In genomic region chr1:93878501-93878888, GRCh38 we compare ENCODE assay signal across 8 cellular contexts. TPM values are rescaled to one million over a fixed set of nuclear protein-coding genes. Genes with fewer than 3 reads are reported as not detected.
DNase-seq lines count a peak whose midpoint lies in the region; ATAC-seq and TF ChIP-seq lines count a peak whose summit lies in the region.

No MANE protein-coding gene starts in this region.

- H3K9ac ChIP-seq in iPS-15b (ENCODE audit: low read depth, low read length), result peak overlapping the region; percentile 56
- H3K9ac ChIP-seq in smooth muscle cell (ENCODE audit: low read depth), result peak overlapping the region; percentile 90

- DNase-seq in AG08396 (ENCODE audit: low spot score) (peak; percentile 30), T-helper 1 cell (peak; percentile 28 to 61 (median 50)), amniotic stem cell (lab: John Stamatoyannopoulos, UW) (peak; percentile 5), smooth muscle cell (lab: John Stamatoyannopoulos, UW; ENCODE audit: unreplicated experiment) (peak; percentile 1), NCI-H146 treated with DMSO at 0.1 percent for 48 hours (lab: John Stamatoyannopoulos, UW; ENCODE audit: unreplicated experiment) (no peak)

- peak overlapping the region; percentile 81 for H3K4me2 ChIP-seq in smooth muscle cell

- ATAC-seq in GM19023 (IDR thresholded peaks at IDR 0.05; ENCODE audit: unreplicated experiment) (peak; percentile 60), HG03280 (IDR thresholded peaks at IDR 0.05; ENCODE audit: unreplicated experiment) (peak; percentile 63)

- H3K36me3 ChIP-seq in iPS-15b (ENCODE audit: control insufficient read depth, insufficient read depth, low read length) (peaks cover 9% of the 10 kb centered on the region), smooth muscle cell (ENCODE audit: low read depth) (peaks cover 5% of the 10 kb centered on the region)

- peak overlapping the region; percentile 65 for H3K4me3 ChIP-seq in iPS-15b (ENCODE audit: low read depth, low read length)
- H3K4me3 ChIP-seq in smooth muscle cell, result peak overlapping the region; percentile 73

- peak overlapping the region; percentile 63 for H2AFZ ChIP-seq in smooth muscle cell (ENCODE audit: low read depth)

- 1% methylated on average over 20 of the region's 20 CpGs for WGBS in smooth muscle cell (ENCODE audit: low lambda C conversion rate)

- no peaks in the 10 kb centered on the region for H3K27me3 ChIP-seq in iPS-15b (ENCODE audit: control insufficient read depth, insufficient read depth, low read length)
- H3K27me3 ChIP-seq in smooth muscle cell (ENCODE audit: low read depth), result no peaks in the 10 kb centered on the region

- peak overlapping the region; percentile 85 for H3K27ac ChIP-seq in smooth muscle cell (ENCODE audit: low read depth)

- TF ChIP-seq CTCF in smooth muscle cell (IDR thresholded peaks at IDR 0.05; ENCODE audit: borderline replicate concordance, insufficient read depth, poor library complexity, severe bottlenecking), result no peak

- H3K9me3 ChIP-seq in iPS-15b (ENCODE audit: control insufficient read depth, insufficient read depth, low read length) (no peaks in the 10 kb centered on the region), smooth muscle cell (replicated peaks; ENCODE audit: low read depth) (no peaks in the 10 kb centered on the region)

- H3F3A ChIP-seq in smooth muscle cell (ENCODE audit: low read depth), result peaks cover 8% of the 10 kb centered on the region

- H3K4me1 ChIP-seq in iPS-15b (ENCODE audit: control insufficient read depth, insufficient read depth, low read length) (peaks cover 2% of the 10 kb centered on the region), smooth muscle cell (ENCODE audit: low read depth) (peaks cover 9% of the 10 kb centered on the region)

- H3K79me2 ChIP-seq in smooth muscle cell (ENCODE audit: low read depth), result peaks cover 36% of the 10 kb centered on the region

- H4K20me1 ChIP-seq in smooth muscle cell (ENCODE audit: low read depth), result peaks cover 14% of the 10 kb centered on the region

RNA-seq across cellular contexts. Expression of gene DNTTIP2, which starts 0.5 kb away (rescaled TPM):
- 42.7 and 51.0 TPM in 2 replicates for total RNA-seq in smooth muscle cell
- 37.9 and 44.9 TPM in 2 replicates for polyA plus RNA-seq in smooth muscle cell

RNA-seq across cellular contexts. Expression of gene GCLM, which starts 30.7 kb away (rescaled TPM):
- 9.7 and 14.7 TPM in 2 replicates for total RNA-seq in smooth muscle cell
- polyA plus RNA-seq in smooth muscle cell, result 15.9 and 19.7 TPM in 2 replicates
